ENCODE assay signal across 13 cellular contexts in genomic region chr21:41642399-41642798, GRCh38.
DNase-seq lines count a peak whose midpoint lies in the region; ATAC-seq and TF ChIP-seq lines count a peak whose summit lies in the region.
"Had no signal": no experiment of that assay in that cellular context is flagged by ENCODE, and none has a peak within 500 bp of the region (broad histone marks: within the 10 kb centered on the region; RNA-seq: fewer than 3 reads in every experiment).

No MANE protein-coding gene starts in this region.

- peak overlapping the region; percentile 87; the same call in 2 of the 3 replicates for H2BK15ac ChIP-seq in IMR-90 (ENCODE audit: low read depth, low read length)

- peak overlapping the region; percentile 67; the same call in 1 of the 2 replicates for H4K91ac ChIP-seq in IMR-90 (ENCODE audit: insufficient read depth, low read depth, low read length)

- H3K9me3 ChIP-seq in IMR-90 (ENCODE audit: control insufficient read depth, insufficient read depth, low read length) (peaks cover 2% of the 10 kb centered on the region; the same call in 1 of the 2 replicates), breast epithelium (peaks cover 0 to 5% of the 10 kb centered on the region in 2 donors), tibial nerve (peaks cover 0 to 8% (median 0%) of the 10 kb centered on the region in 4 donors)

- CTCF ChIA-PET in IMR-90 (lab: Yijun Ruan, JAX): interaction anchor here (0.8 kb wide), 1 partner anchor 10 kb away, joined by 3 read pairs; no protein-coding TSS in a partner anchor

- DNase-seq in IMR-90 (peak; percentile 43), breast epithelium (ENCODE audit: low spot score in 2 of 2) (no peak), mesenteric fat pad (ENCODE audit: low spot score) (peak; percentile 41), tibial nerve (ENCODE audit: low spot score in 2 of 2) (no peak)
- DNase-seq in stimulated activated effector memory CD8-positive, alpha-beta T cell treated with anti-CD3 and anti-CD28 coated beads, Interleukin-12 subunit alpha, Interleukin-12 subunit beta, amount 100 ng/mL, for 72 hours (ENCODE audit: low spot score in 2 of 2): no peak
- DNase-seq: activated T-cell treated with anti-CD3 and anti-CD28 coated beads for 4 hours; glutamatergic neuron; H7; NCI-H1105; stimulated activated CD4-positive, alpha-beta T cell treated with anti-CD3 and anti-CD28 coated beads, Interleukin-2, amount 100 ng/mL, for 24 hours had no signal

- no peaks in the 10 kb centered on the region for H3K9me3 Mint-ChIP-seq in stimulated activated effector memory CD8-positive, alpha-beta T cell treated with anti-CD3 and anti-CD28 coated beads, Interleukin-12 subunit alpha, Interleukin-12 subunit beta, amount 100 ng/mL, for 72 hours

- H2AK9ac ChIP-seq in IMR-90 (replicated peaks; ENCODE audit: low read depth, low read length, poor library complexity): no peak overlapping the region

- H3K18ac ChIP-seq in IMR-90 (ENCODE audit: low read depth, low read length): peak overlapping the region; percentile 34

- ATAC-seq in IMR-90 (ENCODE audit: low read depth) (peak; percentile 31), GM21529 (IDR thresholded peaks at IDR 0.05; ENCODE audit: unreplicated experiment) (no peak), HG03354 (IDR thresholded peaks at IDR 0.05; ENCODE audit: poor library complexity, severe bottlenecking, unreplicated experiment) (no peak)
- ATAC-seq in stimulated activated effector memory CD8-positive, alpha-beta T cell treated with anti-CD3 and anti-CD28 coated beads, Interleukin-12 subunit alpha, Interleukin-12 subunit beta, amount 100 ng/mL, for 72 hours: no peak

- no TSS peak for BruUV-seq in IMR-90 (replicated peaks; lab: Mats Ljungman, UMichigan)

- TF ChIP-seq EP300 in tibial nerve (IDR thresholded peaks at IDR 0.05): no peak

- H3K4me1 ChIP-seq in IMR-90 (ENCODE audit: control insufficient read depth, insufficient read depth, low read length): peaks cover 15% of the 10 kb centered on the region
- no peaks in the 10 kb centered on the region for H3K4me1 ChIP-seq in breast epithelium
- peaks cover 0 to 21% (median 10%) of the 10 kb centered on the region in 4 donors for H3K4me1 ChIP-seq in tibial nerve

- H3K79me1 ChIP-seq in IMR-90 (ENCODE audit: low read depth in 1 of 2, low read length in 2 of 2): no peaks in the 10 kb centered on the region

- intact Hi-C loops in IMR-90 (cut with micrococcal nuclease): loop anchor here (1.0 kb wide), 1 partner anchor 120 kb away; no protein-coding TSS in a partner anchor
- intact Hi-C loops in breast epithelium (cut with DNase I; ENCODE audit: low total_unique reads): no loop called here

- TF ChIP-seq CTCF in IMR-90 (conservative IDR thresholded peaks at IDR 0.05; ENCODE audit: low read depth, low read length) (no peak), breast epithelium (IDR thresholded peaks at IDR 0.05) (no peak), tibial nerve (IDR thresholded peaks at IDR 0.05) (no peak)

- in situ Hi-C loops in IMR-90 (cut with MboI; ENCODE audit: low sequenced_read_pairs): no loop called here

- H2BK20ac ChIP-seq in IMR-90 (ENCODE audit: low read depth, low read length): peak overlapping the region; percentile 84

- H4K20me1 ChIP-seq in IMR-90 (ENCODE audit: insufficient read depth, low read length): no peaks in the 10 kb centered on the region

- no CpG with 5 or more reads among the region's 5 CpGs for WGBS in IMR-90 (ENCODE audit: extremely low coverage in 2 of 2, insufficient read length in 1 of 2), 2 experiments
- 50 to 58% methylated on average over 5 of the region's 5 CpGs for WGBS in tibial nerve, 2 donors

- no peak overlapping the region for H3K27ac Mint-ChIP-seq in stimulated activated effector memory CD8-positive, alpha-beta T cell treated with anti-CD3 and anti-CD28 coated beads, Interleukin-12 subunit alpha, Interleukin-12 subunit beta, amount 100 ng/mL, for 72 hours

- H3K4me1 Mint-ChIP-seq in stimulated activated effector memory CD8-positive, alpha-beta T cell treated with anti-CD3 and anti-CD28 coated beads, Interleukin-12 subunit alpha, Interleukin-12 subunit beta, amount 100 ng/mL, for 72 hours: peaks cover 6% of the 10 kb centered on the region

- H3K4me2 ChIP-seq in IMR-90 (ENCODE audit: low read depth, low read length): peak overlapping the region; percentile 59

- H2AK5ac ChIP-seq in IMR-90 (ENCODE audit: low read depth, low read length): peak overlapping the region; percentile 57; the same call in 1 of the 2 replicates

- peak overlapping the region; percentile 92 for H3K4ac ChIP-seq in IMR-90 (ENCODE audit: low read depth, low read length)

- POLR2A ChIA-PET in IMR-90 (lab: Charles Lee; ENCODE audit: unreplicated experiment): no interaction called here

- peak overlapping the region; percentile 67; the same call in 1 of the 2 replicates for H3K23ac ChIP-seq in IMR-90 (ENCODE audit: low read depth, low read length)

- TF ChIP-seq POLR2A in IMR-90 (IDR thresholded peaks at IDR 0.05; ENCODE audit: low read depth, low read length) (no peak), breast epithelium (IDR thresholded peaks at IDR 0.05) (no peak), tibial nerve (IDR thresholded peaks at IDR 0.05) (no peak)

- H3K4me3 ChIP-seq in IMR-90 (ENCODE audit: insufficient read depth, low read depth, low read length) (no peak overlapping the region), breast epithelium (no peak overlapping the region), tibial nerve (no peak overlapping the region)
- H3K4me3 ChIP-seq: cardiac muscle cell had no signal

- H3K9ac ChIP-seq in IMR-90 (ENCODE audit: low read depth, low read length): no peak overlapping the region

- H2BK5ac ChIP-seq in IMR-90 (ENCODE audit: low read depth, low read length, poor library complexity, severe bottlenecking): peak overlapping the region; percentile 84

- peak overlapping the region; percentile 61 for H3K27ac ChIP-seq in IMR-90 (ENCODE audit: insufficient read depth, low read length)
- peak overlapping the region; percentile 62 to 65 for H3K27ac ChIP-seq in breast epithelium
- H3K27ac ChIP-seq in tibial nerve: peak overlapping the region; percentile 66 to 97 (median 78)
- H3K27ac ChIP-seq: cardiac muscle cell had no signal

- peak overlapping the region; percentile 43 for H4K5ac ChIP-seq in IMR-90 (ENCODE audit: low read depth, low read length)

- no peaks in the 10 kb centered on the region for H3K36me3 Mint-ChIP-seq in stimulated activated effector memory CD8-positive, alpha-beta T cell treated with anti-CD3 and anti-CD28 coated beads, Interleukin-12 subunit alpha, Interleukin-12 subunit beta, amount 100 ng/mL, for 72 hours

- peak overlapping the region; percentile 95 for H2BK120ac ChIP-seq in IMR-90 (ENCODE audit: low read depth, low read length)

- H3K27me3 ChIP-seq in IMR-90 (ENCODE audit: control insufficient read depth, insufficient read depth, low read length) (no peaks in the 10 kb centered on the region), breast epithelium (no peaks in the 10 kb centered on the region), tibial nerve (no peaks in the 10 kb centered on the region)

- H3K9me1 ChIP-seq in IMR-90 (ENCODE audit: insufficient read depth, low read length): peaks cover 15% of the 10 kb centered on the region

- peak overlapping the region; percentile 60; the same call in 1 of the 2 replicates for H3K56ac ChIP-seq in IMR-90 (ENCODE audit: extremely low read depth, insufficient read depth, low read length)

- no peaks in the 10 kb centered on the region for H3K36me3 ChIP-seq in IMR-90 (ENCODE audit: control insufficient read depth, insufficient read depth, low read length)
- H3K36me3 ChIP-seq in breast epithelium: no peaks in the 10 kb centered on the region
- H3K36me3 ChIP-seq in tibial nerve: no peaks in the 10 kb centered on the region
- H3K36me3 ChIP-seq: cardiac muscle cell had no signal

- H2AFZ ChIP-seq in IMR-90 (replicated peaks; ENCODE audit: low read length, poor library complexity): peak overlapping the region; percentile 88

- H3K14ac ChIP-seq in IMR-90 (replicated peaks; ENCODE audit: low read depth, low read length): peak overlapping the region; percentile 83; the same call in 1 of the 2 replicates

- H4K8ac ChIP-seq in IMR-90 (ENCODE audit: low read depth in 2 of 2, low read length in 2 of 2): peak overlapping the region; percentile 52 to 79

- H3K4me3 Mint-ChIP-seq in stimulated activated effector memory CD8-positive, alpha-beta T cell treated with anti-CD3 and anti-CD28 coated beads, Interleukin-12 subunit alpha, Interleukin-12 subunit beta, amount 100 ng/mL, for 72 hours: no peak overlapping the region

- dilution Hi-C loops in IMR-90 (cut with HindIII; ENCODE audit: low sequenced_read_pairs, unreplicated experiment): no loop called here

- no peak for TF ChIP-seq RAD21 in IMR-90 (IDR thresholded peaks at IDR 0.05; ENCODE audit: low read length)

TF ChIP-seq in IMR-90, 13 proteins besides CTCF, POLR2A, EP300 and RAD21:
- TF ChIP-seq CEBPB (IDR thresholded peaks at IDR 0.05; ENCODE audit: low read depth, low read length) (0 out of 2 replicates have a peak, but pooled peaks have one; percentile 12), CHD1 (IDR thresholded peaks at IDR 0.05; ENCODE audit: low read depth, low read length) (no peak)

Comparison
In these comparisons a context has a peak if more than half of its experiments do, and no peak if none do; other contexts are left out.
1. DNase-seq: peak in IMR-90 (single experiment) and mesenteric fat pad (single experiment); none in breast epithelium (0 of 2), tibial nerve (0 of 2) and stimulated activated effector memory CD8-positive, alpha-beta T cell treated with anti-CD3 and anti-CD28 coated beads, Interleukin-12 subunit alpha, Interleukin-12 subunit beta, amount 100 ng/mL, for 72 hours (0 of 2).
2. Peak in every context shown above with its lines, with median percentiles within 50 percentile points of each other: H3K27ac ChIP-seq.